18 cellular contexts compared by ENCODE assay signal in the genomic region with DNA sequence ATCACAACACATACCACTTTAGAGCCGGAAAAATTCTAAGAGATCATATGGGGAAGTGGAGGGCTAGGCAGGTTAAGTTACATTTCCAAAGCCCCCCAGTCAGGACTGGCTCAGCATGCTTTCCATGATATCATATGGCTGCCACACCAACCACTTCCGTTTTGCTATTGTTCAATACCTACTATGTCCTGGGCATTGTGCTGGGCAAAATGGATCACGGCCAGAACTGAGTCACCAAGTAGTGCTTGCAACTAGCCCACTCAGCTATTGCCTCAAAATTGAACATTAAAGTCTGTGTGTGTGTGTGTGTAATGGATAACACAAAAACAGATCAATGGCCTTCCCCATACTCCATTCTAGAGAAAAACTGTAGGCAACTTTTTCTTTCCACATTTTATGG. TPM values are rescaled to one million over a fixed set of nuclear protein-coding genes. Genes with fewer than 3 reads are reported as not detected.
DNase-seq lines count a peak whose midpoint lies in the region; FAIRE-seq and TF ChIP-seq lines count a peak whose summit lies in the region.
"Had no signal": no experiment of that assay in that cellular context is flagged by ENCODE, and none has a peak within 500 bp of the region (broad histone marks: within the 10 kb centered on the region; RNA-seq: fewer than 3 reads in every experiment).

No MANE protein-coding gene starts in this region.

- no peaks in the 10 kb centered on the region for H3K36me3 ChIP-seq in breast epithelium
- H3K36me3 ChIP-seq: BLaER1 treated with 17β-estradiol and CSF1 and Interleukin-3, amounts not matched to agents 10 nM and 100 nM had no signal

- H3K4me1 Mint-ChIP-seq in MCF 10A (ENCODE audit: insufficient read depth, unreplicated experiment), result no peaks in the 10 kb centered on the region
- no peaks in the 10 kb centered on the region for H3K4me1 Mint-ChIP-seq in activated CD4-positive, alpha-beta T cell treated with anti-CD3 and anti-CD28 coated beads, Interleukin-2, amount 10 ng/mL, durations not matched to agents 7 days and 5 days

- POLR2A ChIA-PET in MCF 10A (lab: Yijun Ruan, JAX), result no interaction called here
- POLR2A ChIA-PET in RWPE1 (lab: Yijun Ruan, JAX; ENCODE audit: low non-redundant PET), result no interaction called here
- POLR2A ChIA-PET in activated CD4-positive, alpha-beta T cell treated with anti-CD3 and anti-CD28 coated beads, Interleukin-2, amount 10 ng/mL, durations not matched to agents 7 days and 5 days (lab: Charles Lee), result no interaction called here

- no peak overlapping the region for H3K4me3 ChIP-seq in breast epithelium
- no peak overlapping the region for H3K4me3 ChIP-seq in epithelial cell of esophagus (ENCODE audit: low read length)
- H3K4me3 ChIP-seq: BLaER1 treated with 17β-estradiol and CSF1 and Interleukin-3, amounts not matched to agents 10 nM and 100 nM; SK-N-MC had no signal

- peak; percentile 71 for DNase-seq in MCF 10A (ENCODE audit: unreplicated experiment)
- no peak for DNase-seq in breast epithelium (ENCODE audit: low spot score in 2 of 2)
- DNase-seq in RWPE1 (ENCODE audit: low spot score), result peak; percentile 3
- DNase-seq in epithelial cell of esophagus (ENCODE audit: low read depth), result peak; percentile 52
- peak; percentile 24 for DNase-seq in urothelium cell line (ENCODE audit: low spot score)
- DNase-seq in SW 1271 (lab: John Stamatoyannopoulos, UW), result no peak
- DNase-seq in activated CD4-positive, alpha-beta T cell treated with anti-CD3 and anti-CD28 coated beads, Interleukin-2, amount 10 ng/mL, durations not matched to agents 7 days and 5 days, result no peak
- DNase-seq in head of caudate nucleus, result no peak
- DNase-seq: EL, GOT3, NCI-H1048, NCI-H2227 treated with DMSO at 0.1 percent for 48 hours, NCI-H524 treated with DMSO at 0.1 percent for 48 hours had no signal

- no peaks in the 10 kb centered on the region for H3K9me3 ChIP-seq in breast epithelium
- H3K9me3 ChIP-seq: BLaER1 treated with 17β-estradiol and CSF1 and Interleukin-3, amounts not matched to agents 10 nM and 100 nM had no signal

- no peak overlapping the region for H3K27ac Mint-ChIP-seq in MCF 10A (ENCODE audit: low read depth, unreplicated experiment)
- H3K27ac Mint-ChIP-seq in activated CD4-positive, alpha-beta T cell treated with anti-CD3 and anti-CD28 coated beads, Interleukin-2, amount 10 ng/mL, durations not matched to agents 7 days and 5 days, result no peak overlapping the region

- H3K27ac ChIP-seq in breast epithelium, result no peak overlapping the region
- no peak overlapping the region for H3K27ac ChIP-seq in RWPE1
- H3K27ac ChIP-seq: 22Rv1; BLaER1 treated with 17β-estradiol and CSF1 and Interleukin-3, amounts not matched to agents 10 nM and 100 nM; SK-N-MC had no signal

- CTCF ChIA-PET in MCF 10A (lab: Yijun Ruan, JAX), result interaction anchor here (0.6 to 1.5 kb wide), 4 partner anchors 9 to 680 kb away, joined by 3 to 10 read pairs (median 3); no protein-coding TSS in a partner anchor
- CTCF ChIA-PET in RWPE1 (lab: Yijun Ruan, JAX), result no interaction called here
- CTCF ChIA-PET in activated CD4-positive, alpha-beta T cell treated with anti-CD3 and anti-CD28 coated beads, Interleukin-2, amount 10 ng/mL, durations not matched to agents 7 days and 5 days (lab: Charles Lee), result no interaction called here

- no peak overlapping the region for H3K4me3 Mint-ChIP-seq in MCF 10A (ENCODE audit: unreplicated experiment)
- H3K4me3 Mint-ChIP-seq in activated CD4-positive, alpha-beta T cell treated with anti-CD3 and anti-CD28 coated beads, Interleukin-2, amount 10 ng/mL, durations not matched to agents 7 days and 5 days, result no peak overlapping the region

- no TSS peak for BruUV-seq in MCF 10A (replicated peaks; lab: Mats Ljungman, UMichigan)

- peaks cover 80% of the 10 kb centered on the region for H3K27me3 Mint-ChIP-seq in MCF 10A (ENCODE audit: insufficient read depth, unreplicated experiment)
- H3K27me3 Mint-ChIP-seq in activated CD4-positive, alpha-beta T cell treated with anti-CD3 and anti-CD28 coated beads, Interleukin-2, amount 10 ng/mL, durations not matched to agents 7 days and 5 days, result peaks cover 45% of the 10 kb centered on the region

- H3K27me3 ChIP-seq in breast epithelium, result no peaks in the 10 kb centered on the region
- H3K27me3 ChIP-seq: BLaER1 treated with 17β-estradiol and CSF1 and Interleukin-3, amounts not matched to agents 10 nM and 100 nM had no signal

- no peak for TF ChIP-seq POLR2A in breast epithelium (IDR thresholded peaks at IDR 0.05)

- no peaks in the 10 kb centered on the region for H3K4me1 ChIP-seq in breast epithelium

- no peaks in the 10 kb centered on the region for H3K9me3 Mint-ChIP-seq in MCF 10A (ENCODE audit: unreplicated experiment)
- no peaks in the 10 kb centered on the region for H3K9me3 Mint-ChIP-seq in activated CD4-positive, alpha-beta T cell treated with anti-CD3 and anti-CD28 coated beads, Interleukin-2, amount 10 ng/mL, durations not matched to agents 7 days and 5 days

- intact Hi-C loops in MCF 10A (cut with micrococcal nuclease) (no loop called here), breast epithelium (cut with DNase I; ENCODE audit: low total_unique reads) (no loop called here), head of caudate nucleus (cut with DNase I) (no loop called here)

- no peaks in the 10 kb centered on the region for H3K36me3 Mint-ChIP-seq in MCF 10A (ENCODE audit: insufficient read depth, unreplicated experiment)
- H3K36me3 Mint-ChIP-seq in activated CD4-positive, alpha-beta T cell treated with anti-CD3 and anti-CD28 coated beads, Interleukin-2, amount 10 ng/mL, durations not matched to agents 7 days and 5 days (ENCODE audit: low read depth), result no peaks in the 10 kb centered on the region

- no peak for FAIRE-seq in urothelium cell line (lab: Jason Lieb, UNC)
- FAIRE-seq: GM18507, HepG2 had no signal

- no peak for TF ChIP-seq CTCF in MCF 10A (IDR thresholded peaks at IDR 0.05; ENCODE audit: unreplicated experiment)
- TF ChIP-seq CTCF in breast epithelium (IDR thresholded peaks at IDR 0.05), result no peak
- no peak for TF ChIP-seq CTCF in RWPE1 (conservative IDR thresholded peaks at IDR 0.05; ENCODE audit: low read depth)
- no peak for TF ChIP-seq CTCF in epithelial cell of esophagus (IDR thresholded peaks at IDR 0.05; ENCODE audit: insufficient read depth, low read depth, low read length, missing control alignments)

RNA-seq across cellular contexts. Expression of gene WIF1, which starts 22.7 kb away (rescaled TPM):
- not detected in 2 replicates for total RNA-seq in MCF 10A (2022)
- 10 to 100 TPM in 2 of 3 donors, not detected in 1; 23.4 to 25.9 TPM for total RNA-seq in breast epithelium
- not detected for total RNA-seq in activated CD4-positive, alpha-beta T cell treated with anti-CD3 and anti-CD28 coated beads, Interleukin-2, amount 10 ng/mL, durations not matched to agents 7 days and 5 days
- total RNA-seq: HepG2 had no signal

Comparison
In these comparisons a context has a peak if more than half of its experiments do, and no peak if none do; other contexts are left out.
1. DNase-seq: peak in MCF 10A (single experiment), RWPE1 (single experiment), epithelial cell of esophagus (single experiment) and urothelium cell line (single experiment); none in breast epithelium (0 of 2), SW 1271 (0 of 2), activated CD4-positive, alpha-beta T cell treated with anti-CD3 and anti-CD28 coated beads, Interleukin-2, amount 10 ng/mL, durations not matched to agents 7 days and 5 days (single experiment) and head of caudate nucleus (0 of 42).